17 cellular contexts compared by ENCODE assay signal in the genomic region with DNA sequence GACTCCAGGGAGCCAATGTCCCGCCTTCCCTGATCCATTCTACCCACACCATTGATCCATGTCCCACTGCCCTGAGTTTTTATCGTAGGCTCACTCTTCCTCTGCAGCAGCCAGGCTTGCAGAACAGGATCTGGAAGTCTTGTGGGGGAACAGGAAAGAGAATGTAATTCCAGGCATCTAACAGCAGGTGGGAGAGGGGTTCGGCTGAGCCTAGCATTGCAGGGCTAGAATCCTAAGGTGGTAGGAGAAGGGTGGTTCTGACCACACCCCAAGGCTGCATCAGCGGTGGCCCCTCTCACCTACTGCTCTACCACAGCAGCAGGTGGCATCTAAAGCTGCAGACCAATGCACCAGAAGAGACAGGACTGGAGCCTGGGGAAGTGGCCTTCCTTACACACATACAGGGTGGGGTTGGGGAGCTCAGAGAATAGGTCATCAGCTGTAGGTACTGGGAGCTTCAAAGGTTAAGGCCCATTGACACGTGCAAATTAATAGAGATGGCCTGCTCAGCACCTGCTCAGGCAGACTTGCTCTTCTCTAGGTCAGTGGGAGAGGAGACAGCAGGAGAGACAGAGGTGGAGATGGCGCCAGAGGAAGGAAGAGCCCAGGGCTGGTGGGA. TPM values are rescaled to one million over a fixed set of nuclear protein-coding genes. Genes with fewer than 3 reads are reported as not detected.
DNase-seq lines count a peak whose midpoint lies in the region; ATAC-seq and TF ChIP-seq lines count a peak whose summit lies in the region.
"Had no signal": no experiment of that assay in that cellular context is flagged by ENCODE, and none has a peak within 500 bp of the region (broad histone marks: within the 10 kb centered on the region; RNA-seq: fewer than 3 reads in every experiment).

No MANE protein-coding gene starts in this region.

- H3K36me3 ChIP-seq in PC-9 (ENCODE audit: low read depth) (no peaks in the 10 kb centered on the region), neuronal stem cell (replicated peaks in 1 of 2; ENCODE audit: control insufficient read depth in 2 of 2, insufficient read depth in 2 of 2, low read length in 2 of 2) (no peaks in the 10 kb centered on the region)
- H3K36me3 ChIP-seq: pancreas had no signal

- CTCF ChIA-PET in PC-9 (lab: Charles Lee): interaction anchor here (0.5 to 2.1 kb wide), 4 partner anchors 84 to 137 kb away, joined by 3 to 8 read pairs (median 4); a partner anchor contains a TSS
- CTCF ChIA-PET in activated CD4-positive, alpha-beta memory T cell treated with anti-CD3 and anti-CD28 coated beads, Interleukin-2, amount 10 ng/mL, durations not matched to agents 7 days and 5 days (lab: Charles Lee): interaction anchor here (0.6 to 6.1 kb wide), 7 partner anchors 16 to 189 kb away, joined by 3 to 89 read pairs (median 11); a partner anchor contains a TSS

- POLR2A ChIA-PET in PC-9 (lab: Charles Lee; ENCODE audit: unreplicated experiment): interaction anchor here (0.6 kb wide), 1 partner anchor 50 kb away, joined by 3 read pairs; no protein-coding TSS in a partner anchor
- POLR2A ChIA-PET in activated CD4-positive, alpha-beta memory T cell treated with anti-CD3 and anti-CD28 coated beads, Interleukin-2, amount 10 ng/mL, durations not matched to agents 7 days and 5 days (lab: Charles Lee): interaction anchor here (1.1 kb wide), 1 partner anchor 10 kb away, joined by 4 read pairs; no protein-coding TSS in a partner anchor

- no peak overlapping the region for H3K9ac ChIP-seq in neuronal stem cell (ENCODE audit: low read depth, low read length, poor library complexity)

- H3K4me3 Mint-ChIP-seq in activated CD4-positive, alpha-beta memory T cell treated with anti-CD3 and anti-CD28 coated beads, Interleukin-2, amount 10 ng/mL, durations not matched to agents 7 days and 5 days: no peak overlapping the region
- H3K4me3 Mint-ChIP-seq: T-helper 1 cell treated with Interleukin-12 subunit alpha and Interleukin-12 subunit beta and Interleukin-4 antibody, amounts not matched to agents 30 μg/mL and 1 μg/mL, for 36 hours had no signal

- H3F3A ChIP-seq in PC-9 (ENCODE audit: insufficient read depth, low read depth): no peaks in the 10 kb centered on the region

- H3K4me1 ChIP-seq in PC-9 (replicated peaks; ENCODE audit: insufficient read depth) (peaks cover 17% of the 10 kb centered on the region), neuronal stem cell (ENCODE audit: control insufficient read depth in 2 of 2, insufficient read depth in 1 of 2, low read depth in 1 of 2, low read length in 2 of 2) (peaks cover 0 to 9% of the 10 kb centered on the region in 2 donors)

- H3K9me3 Mint-ChIP-seq in activated CD4-positive, alpha-beta memory T cell treated with anti-CD3 and anti-CD28 coated beads, Interleukin-2, amount 10 ng/mL, durations not matched to agents 7 days and 5 days: no peaks in the 10 kb centered on the region
- H3K9me3 Mint-ChIP-seq: T-helper 1 cell treated with Interleukin-12 subunit alpha and Interleukin-12 subunit beta and Interleukin-4 antibody, amounts not matched to agents 30 μg/mL and 1 μg/mL, for 36 hours had no signal

- no peak overlapping the region for H2BK12ac ChIP-seq in neuronal stem cell (ENCODE audit: low read length)

- intact Hi-C loops in PC-9 (cut with micrococcal nuclease; ENCODE audit: unreplicated experiment): loop anchor here (5.0 kb wide), 1 partner anchor 471 kb away; no protein-coding TSS in a partner anchor

- no peaks in the 10 kb centered on the region for H3K36me3 Mint-ChIP-seq in activated CD4-positive, alpha-beta memory T cell treated with anti-CD3 and anti-CD28 coated beads, Interleukin-2, amount 10 ng/mL, durations not matched to agents 7 days and 5 days (ENCODE audit: low read depth)

- H4K91ac ChIP-seq in neuronal stem cell (ENCODE audit: low read depth, low read length, poor library complexity): no peak overlapping the region

- H3K14ac ChIP-seq in neuronal stem cell (ENCODE audit: low read length): no peak overlapping the region

- H4K20me1 ChIP-seq in PC-9 (ENCODE audit: insufficient read depth): no peaks in the 10 kb centered on the region

- H3K9me3 ChIP-seq in PC-9 (ENCODE audit: insufficient read depth, low read depth): no peaks in the 10 kb centered on the region
- H3K9me3 ChIP-seq in neuronal stem cell (replicated peaks in 1 of 2; ENCODE audit: control insufficient read depth in 2 of 2, insufficient read depth in 1 of 2, low read depth in 1 of 2, low read length in 2 of 2): peaks cover 2 to 6% of the 10 kb centered on the region in 2 donors
- H3K9me3 ChIP-seq: pancreas had no signal

- H3K18ac ChIP-seq in neuronal stem cell (ENCODE audit: low read length): no peak overlapping the region

- no TSS peak for BruUV-seq in PC-9 (replicated peaks; lab: Mats Ljungman, UMichigan)

- peak; percentile 61 for TF ChIP-seq CTCF in PC-9 (conservative IDR thresholded peaks at IDR 0.05)

- H3K27me3 Mint-ChIP-seq in activated CD4-positive, alpha-beta memory T cell treated with anti-CD3 and anti-CD28 coated beads, Interleukin-2, amount 10 ng/mL, durations not matched to agents 7 days and 5 days: peaks cover 36% of the 10 kb centered on the region

- no peak overlapping the region for H3K27ac ChIP-seq in PC-9
- H3K27ac ChIP-seq in neuronal stem cell (replicated peaks; ENCODE audit: low read length): no peak overlapping the region
- H3K27ac ChIP-seq: pancreas had no signal

- H3K23ac ChIP-seq in neuronal stem cell (ENCODE audit: low read depth, low read length, poor library complexity): no peak overlapping the region

- H2AK5ac ChIP-seq in neuronal stem cell (ENCODE audit: low read depth, low read length): peak overlapping the region; percentile 61

- H3K9me2 ChIP-seq in PC-9 (ENCODE audit: insufficient read depth): no peaks in the 10 kb centered on the region

- H3K4ac ChIP-seq in neuronal stem cell (ENCODE audit: low read length): no peak overlapping the region

- ATAC-seq in esophagus mucosa: peak; percentile 43
- ATAC-seq: pancreas had no signal

- DNase-seq in NCI-H82 (lab: John Stamatoyannopoulos, UW) (peak; percentile 37), NCI-H82 treated with DMSO at 0.1 percent for 48 hours (lab: John Stamatoyannopoulos, UW; ENCODE audit: unreplicated experiment) (no peak), PC-9 (peak; percentile 57 to 61), neuronal stem cell (ENCODE audit: low spot score) (no peak), NCI-H524 treated with DMSO at 0.1 percent for 48 hours (lab: John Stamatoyannopoulos, UW) (no peak), NCI-H2227 treated with DMSO at 0.1 percent for 48 hours (lab: John Stamatoyannopoulos, UW) (no peak)
- DNase-seq in activated CD4-positive, alpha-beta memory T cell treated with anti-CD3 and anti-CD28 coated beads, Interleukin-2, amount 10 ng/mL, durations not matched to agents 7 days and 5 days: no peak
- DNase-seq: ACHN; activated gamma-delta T cell treated with Interleukin-2 at 50 U/mL for 16 hours; erythroblast; NCI-H2171 treated with DMSO at 0.1 percent for 48 hours; stimulated activated CD4-positive, alpha-beta T cell treated with anti-CD3 and anti-CD28 coated beads, Interleukin-2, amount 100 ng/mL, for 24 hours had no signal

- H2BK5ac ChIP-seq in neuronal stem cell (ENCODE audit: low read length): no peak overlapping the region

- no peak overlapping the region for H4K8ac ChIP-seq in neuronal stem cell (ENCODE audit: low read depth, low read length)

- H2BK15ac ChIP-seq in neuronal stem cell (ENCODE audit: low read length): no peak overlapping the region

- H3K79me2 ChIP-seq in PC-9 (ENCODE audit: low read depth): no peaks in the 10 kb centered on the region

- H3K4me2 ChIP-seq in PC-9 (peak overlapping the region; percentile 36), neuronal stem cell (ENCODE audit: insufficient read depth, low read length, poor library complexity, severe bottlenecking) (no peak overlapping the region)

- H3K4me1 Mint-ChIP-seq in activated CD4-positive, alpha-beta memory T cell treated with anti-CD3 and anti-CD28 coated beads, Interleukin-2, amount 10 ng/mL, durations not matched to agents 7 days and 5 days: peaks cover 49% of the 10 kb centered on the region

- H3K27ac Mint-ChIP-seq in activated CD4-positive, alpha-beta memory T cell treated with anti-CD3 and anti-CD28 coated beads, Interleukin-2, amount 10 ng/mL, durations not matched to agents 7 days and 5 days: no peak overlapping the region
- H3K27ac Mint-ChIP-seq: T-helper 1 cell treated with Interleukin-12 subunit alpha and Interleukin-12 subunit beta and Interleukin-4 antibody, amounts not matched to agents 30 μg/mL and 1 μg/mL, for 36 hours had no signal

- H2BK120ac ChIP-seq in neuronal stem cell (ENCODE audit: low read depth, low read length): no peak overlapping the region

- peaks cover 7% of the 10 kb centered on the region for H3K27me3 ChIP-seq in PC-9 (ENCODE audit: insufficient read depth, low read depth)
- peaks cover 4 to 97% (median 75%) of the 10 kb centered on the region in 3 experiments for H3K27me3 ChIP-seq in neuronal stem cell (ENCODE audit: control insufficient read depth in 3 of 3, insufficient read depth in 3 of 3, low read depth in 1 of 3, low read length in 3 of 3)
- H3K27me3 ChIP-seq: pancreas had no signal

- whole genome bisulfite sequencing in neuronal stem cell (ENCODE audit: extremely low coverage in 2 of 2, insufficient read length in 2 of 2, insufficient replicate concordance in 1 of 2), 2 donors: no CpG with 5 or more reads among the region's 6 CpGs

- H3K79me1 ChIP-seq in neuronal stem cell (ENCODE audit: low read depth, low read length): no peaks in the 10 kb centered on the region

- H2AFZ ChIP-seq in PC-9: no peak overlapping the region
- no peak overlapping the region for H2AFZ ChIP-seq in neuronal stem cell (ENCODE audit: low read length)

- H3K4me3 ChIP-seq in PC-9 (no peak overlapping the region), neuronal stem cell (ENCODE audit: low read length in 2 of 2) (no peak overlapping the region)
- H3K4me3 ChIP-seq: pancreas had no signal

RNA-seq across cellular contexts. Expression of a gene that starts 20.5 kb away (rescaled TPM):
- total RNA-seq in PC-9 (2021) (not detected in 2 replicates), esophagus mucosa (not detected)
- not detected for polyA plus RNA-seq in neuronal stem cell (2013, experiment 1 of 2)
- not detected for polyA plus RNA-seq in neuronal stem cell (2013, experiment 2 of 2)
- total RNA-seq in activated CD4-positive, alpha-beta memory T cell treated with anti-CD3 and anti-CD28 coated beads, Interleukin-2, amount 10 ng/mL, durations not matched to agents 7 days and 5 days: not detected
- total RNA-seq: cardiac septum, pancreas, urinary bladder had no signal
- polyA plus RNA-seq: pancreas, urinary bladder had no signal

RNA-seq across cellular contexts. Expression of a gene that starts 41.3 kb away (rescaled TPM):
- total RNA-seq in PC-9 (2021) (0.79 and 1.0 TPM in 2 replicates), esophagus mucosa (not detected)
- 0.15 TPM for polyA plus RNA-seq in neuronal stem cell (2013, experiment 1 of 2)
- 0.18 TPM for polyA plus RNA-seq in neuronal stem cell (2013, experiment 2 of 2)
- under 1 TPM; 0.30 to 0.38 TPM for total RNA-seq in activated CD4-positive, alpha-beta memory T cell treated with anti-CD3 and anti-CD28 coated beads, Interleukin-2, amount 10 ng/mL, durations not matched to agents 7 days and 5 days
- total RNA-seq: cardiac septum, pancreas, urinary bladder had no signal
- polyA plus RNA-seq: pancreas, urinary bladder had no signal

Comparison
In these comparisons a context has a peak if more than half of its experiments do, and no peak if none do; other contexts are left out.
1. DNase-seq: peak in NCI-H82 (single experiment) and PC-9 (2 of 2); none in NCI-H82 treated with DMSO at 0.1 percent for 48 hours (single experiment), neuronal stem cell (single experiment), NCI-H524 treated with DMSO at 0.1 percent for 48 hours (single experiment), NCI-H2227 treated with DMSO at 0.1 percent for 48 hours (single experiment) and activated CD4-positive, alpha-beta memory T cell treated with anti-CD3 and anti-CD28 coated beads, Interleukin-2, amount 10 ng/mL, durations not matched to agents 7 days and 5 days (single experiment).